ENCODE assay signal across 18 cellular contexts in the genomic region with DNA sequence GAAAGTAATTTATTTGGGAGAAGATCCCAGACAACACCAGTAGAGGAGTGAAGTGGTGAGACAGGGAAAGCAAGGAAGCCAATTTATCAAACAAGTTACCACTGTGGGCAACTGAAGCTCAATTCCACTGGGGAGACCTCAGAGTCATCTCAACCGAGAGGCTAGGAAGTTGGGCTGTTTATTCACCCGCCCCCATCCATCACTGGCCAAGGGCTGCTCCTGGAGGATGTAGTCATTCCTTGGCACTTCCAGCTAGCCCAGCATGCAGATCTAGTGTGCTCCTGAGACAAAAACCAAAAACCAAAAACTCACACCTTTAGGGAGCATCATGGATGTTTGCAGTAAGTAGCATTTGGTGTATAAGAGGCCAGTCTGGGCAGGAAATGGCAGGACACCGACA.
"Had no signal": no experiment of that assay in that cellular context is flagged by ENCODE, and none has a peak within 500 bp of the region (broad histone marks: within the 10 kb centered on the region; RNA-seq: fewer than 3 reads in every experiment).

No MANE protein-coding gene starts in this region.

- H3K27me3 ChIP-seq: ascending aorta had no signal

- H3K9me3 ChIP-seq: ascending aorta had no signal

- H3K4me1 ChIP-seq: ascending aorta had no signal

- H3K36me3 ChIP-seq: ascending aorta had no signal

- ATAC-seq: activated CD4-positive, CD25-positive, alpha-beta regulatory T cell treated with anti-CD3 and anti-CD28 coated beads, Interleukin-2, amount 50 U/mL, for 24 hours; activated CD8-positive, alpha-beta T cell treated with anti-CD3 and anti-CD28 coated beads for 36 hours; activated T-cell treated with anti-CD3 and anti-CD28 coated beads, Interleukin-2, amount 50 U/mL, for 72 hours had no signal

- DNase-seq: activated CD4-positive, alpha-beta T cell treated with anti-CD3 and anti-CD28 coated beads for 4 hours; activated CD8-positive, alpha-beta memory T cell treated with anti-CD3 and anti-CD28 coated beads, Interleukin-2, amount 50 U/mL, for 4 hours; activated CD8-positive, alpha-beta T cell treated with anti-CD3 and anti-CD28 coated beads for 36 hours; activated gamma-delta T cell treated with Interleukin-2 at 50 U/mL for 16 hours; activated naive CD4-positive, alpha-beta T cell treated with anti-CD3 and anti-CD28 coated beads, Interleukin-2, amount 50 U/mL, for 16 hours; activated T-cell treated with anti-CD3 and anti-CD28 coated beads, Interleukin-2, amount 50 U/mL, for 72 hours; amniotic stem cell; Kasumi-1; KBM-7; NCI-H1092; NCI-H1417; NCI-H2029; NCI-H2107; NCI-H510A treated with DMSO at 0.1 percent for 48 hours; SIG-M5; T-helper 1 cell had no signal

- H3K27ac ChIP-seq: ascending aorta had no signal

- H3K4me3 ChIP-seq: ascending aorta had no signal
